In the genomic region with DNA sequence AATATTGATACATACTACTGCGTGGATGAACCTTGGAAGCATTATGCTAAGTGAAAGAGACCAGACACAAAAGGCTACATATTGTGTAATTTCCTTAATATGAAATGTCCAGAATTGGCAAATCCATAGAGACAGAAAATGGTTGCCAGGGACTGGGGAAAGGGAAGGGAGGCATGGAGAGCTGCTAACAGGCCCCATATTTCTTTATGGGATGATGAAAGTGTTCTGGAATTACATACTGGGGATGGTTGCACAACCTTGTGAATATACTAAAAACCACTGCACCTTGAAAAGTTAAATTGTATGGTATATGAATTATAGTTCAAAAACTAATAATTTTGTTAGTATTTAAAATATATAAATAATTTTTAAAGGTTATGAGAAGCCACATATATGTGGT, we compare ENCODE assay signal across 12 cellular contexts.
"Had no signal": no experiment of that assay in that cellular context is flagged by ENCODE, and none has a peak within 500 bp of the region (broad histone marks: within the 10 kb centered on the region; RNA-seq: fewer than 3 reads in every experiment).

No MANE protein-coding gene starts in this region.

- H3K9ac ChIP-seq: parathyroid adenoma had no signal

- H3K9me3 ChIP-seq: body of pancreas had no signal

- H3K27ac ChIP-seq: body of pancreas, epithelial cell of prostate, lower lobe of right lung, parathyroid adenoma had no signal

- H3K4me3 ChIP-seq: body of pancreas, lower lobe of right lung had no signal

- H3K27me3 ChIP-seq: body of pancreas had no signal

- DNase-seq: activated B cell treated with CpG ODN at 0.5 μM for 24 hours; activated naive CD4-positive, alpha-beta T cell treated with anti-CD3 and anti-CD28 coated beads, Interleukin-2, amount 50 U/mL, for 16 hours; amniotic stem cell; body of pancreas; effector memory CD8-positive, alpha-beta T cell; kidney; lower lobe of right lung; naive B cell; small intestine; T-helper 2 cell had no signal

- H2AFZ ChIP-seq: parathyroid adenoma had no signal

- ATAC-seq: body of pancreas; effector memory CD8-positive, alpha-beta T cell; lower lobe of right lung had no signal
